8 cellular contexts compared by ENCODE assay signal in genomic region chr10:124827474-124827873, GRCh38. TPM values are rescaled to one million over a fixed set of nuclear protein-coding genes. Genes with fewer than 3 reads are reported as not detected.
DNase-seq lines count a peak whose midpoint lies in the region; ATAC-seq and TF ChIP-seq lines count a peak whose summit lies in the region.

No MANE protein-coding gene starts in this region.

- WGBS in gastroesophageal sphincter (ENCODE audit: low coverage in 1 of 2), 2 donors: 39 to 43% methylated on average over 3 of the region's 3 CpGs

- H3K36me3 ChIP-seq in left ventricle myocardium inferior: peaks cover 56% of the 10 kb centered on the region
- peaks cover 8 to 75% of the 10 kb centered on the region in 2 donors for H3K36me3 ChIP-seq in gastroesophageal sphincter

- TF ChIP-seq POLR2A in gastroesophageal sphincter (IDR thresholded peaks at IDR 0.05): no peak

- peaks cover 13% of the 10 kb centered on the region for H3K36me3 Mint-ChIP-seq in type B pancreatic cell

- no peak overlapping the region for H3K4me3 Mint-ChIP-seq in type B pancreatic cell

- no peak overlapping the region for H3K4me3 ChIP-seq in left ventricle myocardium inferior
- no peak overlapping the region for H3K4me3 ChIP-seq in gastroesophageal sphincter

- H3K27me3 ChIP-seq in left ventricle myocardium inferior (ENCODE audit: low read depth) (no peaks in the 10 kb centered on the region), gastroesophageal sphincter (no peaks in the 10 kb centered on the region)

- H3K9me3 ChIP-seq in left ventricle myocardium inferior (replicated peaks) (no peaks in the 10 kb centered on the region), gastroesophageal sphincter (no peaks in the 10 kb centered on the region)

- H3K27ac ChIP-seq in left ventricle myocardium inferior (replicated peaks): no peak overlapping the region
- no peak overlapping the region for H3K27ac ChIP-seq in RWPE1
- H3K27ac ChIP-seq in gastroesophageal sphincter: no peak overlapping the region

- TF ChIP-seq CTCF in left ventricle myocardium inferior (IDR thresholded peaks at IDR 0.05; ENCODE audit: borderline replicate concordance) (peak; percentile 67), RWPE1 (conservative IDR thresholded peaks at IDR 0.05; ENCODE audit: low read depth) (peak; percentile 69), gastroesophageal sphincter (IDR thresholded peaks at IDR 0.05) (peak; percentile 34 to 57 (median 44)), type B pancreatic cell (conservative IDR thresholded peaks at IDR 0.05) (peak; percentile 83)

- DNase-seq in left ventricle myocardium inferior (no peak), left ventricle myocardium superior (no peak), RWPE1 (ENCODE audit: low spot score) (peak; percentile 58), type B pancreatic cell (ENCODE audit: extremely low spot score, unreplicated experiment) (no peak), GF-D8 (lab: John Stamatoyannopoulos, UW) (no peak), activated gamma-delta T cell (lab: John Stamatoyannopoulos, UW) (no peak)

- ATAC-seq in left ventricle myocardium superior (no peak), gastroesophageal sphincter (no peak), HG03039 (IDR thresholded peaks at IDR 0.05; ENCODE audit: unreplicated experiment) (no peak)

- no peaks in the 10 kb centered on the region for H3K9me3 Mint-ChIP-seq in type B pancreatic cell

- no peak for TF ChIP-seq EP300 in gastroesophageal sphincter (IDR thresholded peaks at IDR 0.05)

- H3K27me3 Mint-ChIP-seq in type B pancreatic cell: no peaks in the 10 kb centered on the region

- CTCF ChIA-PET in RWPE1 (lab: Yijun Ruan, JAX): interaction anchor here (0.5 to 1.0 kb wide), 7 partner anchors 11 to 297 kb away, joined by 3 to 8 read pairs (median 3); no protein-coding TSS in a partner anchor

- H3K4me1 ChIP-seq in left ventricle myocardium inferior: no peaks in the 10 kb centered on the region
- H3K4me1 ChIP-seq in gastroesophageal sphincter: no peaks in the 10 kb centered on the region

- H3K27ac Mint-ChIP-seq in type B pancreatic cell: no peak overlapping the region

- POLR2A ChIA-PET in RWPE1 (lab: Yijun Ruan, JAX; ENCODE audit: low non-redundant PET): no interaction called here

- intact Hi-C loops in left ventricle myocardium inferior (cut with micrococcal nuclease): loop anchor here (10.0 kb wide), 1 partner anchor 293 kb away; no protein-coding TSS in a partner anchor
- intact Hi-C loops in left ventricle myocardium superior (cut with micrococcal nuclease): loop anchor here (10.0 kb wide), 1 partner anchor 293 kb away; no protein-coding TSS in a partner anchor

- no peaks in the 10 kb centered on the region for H3K4me1 Mint-ChIP-seq in type B pancreatic cell (ENCODE audit: unreplicated experiment)

RNA-seq across cellular contexts. Expression of gene ABRAXAS2, which starts 25.9 kb away (rescaled TPM):
- total RNA-seq in left ventricle myocardium inferior (11.7 TPM), left ventricle myocardium superior (13.8 TPM), gastroesophageal sphincter (10 to 100 TPM; 12.9 to 17.7 (median 16.8) TPM), type B pancreatic cell (ENCODE audit: low replicate concordance) (15.1 and 16.0 TPM in 2 replicates)

RNA-seq across cellular contexts. Expression of gene EEF1AKMT2, which starts 35.8 kb away (rescaled TPM):
- total RNA-seq in left ventricle myocardium inferior: 13.8 TPM
- total RNA-seq in left ventricle myocardium superior: 13.7 TPM
- 10 to 100 TPM in 3 of 4 donors, 1 to 10 TPM in 1; 9.1 to 18.6 (median 10.5) TPM for total RNA-seq in gastroesophageal sphincter
- 18.7 and 18.8 TPM in 2 replicates for total RNA-seq in type B pancreatic cell (ENCODE audit: low replicate concordance)
